Comparison of ENCODE assay signal across 11 cellular contexts in the genomic region with DNA sequence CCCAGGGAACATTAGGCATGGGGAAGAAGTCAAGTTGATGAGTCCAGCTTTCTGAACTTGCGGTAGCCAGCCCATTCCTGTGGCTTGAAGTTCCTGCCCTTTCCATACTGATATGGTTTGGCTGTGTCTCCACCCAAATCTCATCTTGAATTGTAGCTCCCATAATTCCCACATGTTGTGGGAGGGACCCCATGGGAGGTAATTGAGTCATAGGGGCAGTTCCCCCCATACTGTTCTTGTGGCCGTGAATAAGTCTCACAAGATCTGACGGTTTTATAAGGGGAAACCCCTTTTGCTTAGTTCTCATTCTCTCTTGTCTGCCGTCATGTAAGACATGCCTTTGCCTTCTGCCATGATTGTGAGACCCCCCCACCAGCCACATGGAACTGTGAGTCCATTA. TPM values are rescaled to one million over a fixed set of nuclear protein-coding genes. Genes with fewer than 3 reads are reported as not detected.
DNase-seq lines count a peak whose midpoint lies in the region; ATAC-seq, FAIRE-seq and TF ChIP-seq lines count a peak whose summit lies in the region.
"Not testable (repeated sequence)": the region's sequence is repeated elsewhere in the genome, so short reads cannot be mapped to it uniquely, and the experiment has no call there.
"Had no signal": no experiment of that assay in that cellular context is flagged by ENCODE, and none has a peak within 500 bp of the region (broad histone marks: within the 10 kb centered on the region; RNA-seq: fewer than 3 reads in every experiment).

No MANE protein-coding gene starts in this region.

- not testable (repeated sequence) for H3K9me3 Mint-ChIP-seq in activated CD4-positive, alpha-beta T cell treated with anti-CD3 and anti-CD28 coated beads for 36 hours (ENCODE audit: low read depth); stimulated activated naive B cell treated with anti-CD40 and anti-IgM and Interleukin-4, amounts not matched to agents 10 μg/mL and 1 μg/mL and 100 μg/mL, for 72 hours

- peaks cover 56% of the 10 kb centered on the region for H3K4me1 ChIP-seq in BLaER1
- H3K4me1 ChIP-seq in OCI-LY3 (ENCODE audit: low read length): peaks cover 100% of the 10 kb centered on the region
- H3K4me1 ChIP-seq in HepG2 (ENCODE audit: insufficient read depth, low read length): peaks cover 77% of the 10 kb centered on the region

- DNase-seq in GM12892 (ENCODE audit: insufficient read length); activated CD4-positive, alpha-beta T cell treated with anti-CD3 and anti-CD28 coated beads for 36 hours; HepG2 (ENCODE audit: low spot score); stimulated activated naive B cell treated with anti-CD40 and anti-IgM and Interleukin-4, amounts not matched to agents 10 μg/mL and 1 μg/mL and 100 μg/mL, for 72 hours: not testable (repeated sequence)
- DNase-seq in HT1080 (ENCODE audit: low read depth) (peak; percentile 56), amniotic epithelial cell (ENCODE audit: low read depth) (peak; percentile 45)

- not testable (repeated sequence) for H3K4me3 Mint-ChIP-seq in activated CD4-positive, alpha-beta T cell treated with anti-CD3 and anti-CD28 coated beads for 36 hours
- H3K4me3 Mint-ChIP-seq in stimulated activated naive B cell treated with anti-CD40 and anti-IgM and Interleukin-4, amounts not matched to agents 10 μg/mL and 1 μg/mL and 100 μg/mL, for 72 hours: peak overlapping the region; percentile 9 to 13

- H3K36me3 Mint-ChIP-seq in activated CD4-positive, alpha-beta T cell treated with anti-CD3 and anti-CD28 coated beads for 36 hours (ENCODE audit: low read depth); stimulated activated naive B cell treated with anti-CD40 and anti-IgM and Interleukin-4, amounts not matched to agents 10 μg/mL and 1 μg/mL and 100 μg/mL, for 72 hours: not testable (repeated sequence)

- not testable (repeated sequence) for H3K27me3 ChIP-seq in BLaER1; OCI-LY3 (ENCODE audit: low read depth, low read length); HepG2 (ENCODE audit: control insufficient read depth in 1 of 2, insufficient read depth in 2 of 2, low read length in 2 of 2)

- TF ChIP-seq EP300 in HepG2 (IDR thresholded peaks at IDR 0.05; ENCODE audit: low read depth in 2 of 2, low read length in 2 of 2); HepG2 (CRISPR knock-in tag; IDR thresholded peaks at IDR 0.05; ENCODE audit: borderline replicate concordance): not testable (repeated sequence)

- not testable (repeated sequence) for TF ChIP-seq CTCF in OCI-LY3 (IDR thresholded peaks at IDR 0.05; ENCODE audit: low read depth, low read length); HepG2 (CRISPR knock-in tag; IDR thresholded peaks at IDR 0.05)

- H3K4me3 ChIP-seq in BLaER1; HepG2 (replicated peaks in 1 of 3; ENCODE audit: insufficient read depth in 1 of 3, low read depth in 2 of 3, low read length in 3 of 3): not testable (repeated sequence)
- H3K4me3 ChIP-seq in OCI-LY3 (ENCODE audit: low read length): peak overlapping the region; percentile 30; the same call in 1 of the 2 replicates

- peak; percentile 93 for FAIRE-seq in GM12892 (lab: Jason Lieb, UNC)
- not testable (repeated sequence) for FAIRE-seq in HepG2 (lab: Jason Lieb, UNC)

- H3K4me1 Mint-ChIP-seq in activated CD4-positive, alpha-beta T cell treated with anti-CD3 and anti-CD28 coated beads for 36 hours: not testable (repeated sequence)
- peaks cover 63 to 76% of the 10 kb centered on the region in 2 donors for H3K4me1 Mint-ChIP-seq in stimulated activated naive B cell treated with anti-CD40 and anti-IgM and Interleukin-4, amounts not matched to agents 10 μg/mL and 1 μg/mL and 100 μg/mL, for 72 hours

- BruUV-seq in HepG2 (replicated peaks; lab: Mats Ljungman, UMichigan): not testable (repeated sequence)

- POLR2A ChIA-PET in activated CD4-positive, alpha-beta T cell treated with anti-CD3 and anti-CD28 coated beads for 36 hours (lab: Charles Lee): not testable (repeated sequence)
- POLR2A ChIA-PET in HepG2 (lab: Yijun Ruan, JAX): interaction anchor here (0.9 to 2.6 kb wide), 3 partner anchors 23 to 74 kb away, joined by 3 to 6 read pairs (median 5); no protein-coding TSS in a partner anchor

- peaks cover 15% of the 10 kb centered on the region for H3K79me2 ChIP-seq in OCI-LY3 (ENCODE audit: low read length)
- H3K79me2 ChIP-seq in HepG2 (ENCODE audit: insufficient read depth, low read length): not testable (repeated sequence)

- CTCF ChIA-PET in activated CD4-positive, alpha-beta T cell treated with anti-CD3 and anti-CD28 coated beads for 36 hours (lab: Charles Lee): interaction anchor here (0.7 to 1.2 kb wide), 2 partner anchors 24 to 34 kb away, joined by 3 read pairs; no protein-coding TSS in a partner anchor
- CTCF ChIA-PET in HepG2 (lab: Yijun Ruan, JAX; ENCODE audit: low intra/inter-chr PET ratio, low total read pairs): not testable (repeated sequence)

- H3K4me2 ChIP-seq in BLaER1: peak overlapping the region; percentile 50
- H3K4me2 ChIP-seq in OCI-LY3 (ENCODE audit: low read length): peak overlapping the region; percentile 58
- 0 out of 2 replicates have a peak overlapping the region, but pooled peaks have one; percentile 9 for H3K4me2 ChIP-seq in HepG2 (ENCODE audit: low read depth, low read length)

- TF ChIP-seq RAD21 in HepG2 (CRISPR knock-in tag; IDR thresholded peaks at IDR 0.05): not testable (repeated sequence)

- intact Hi-C loops in activated CD4-positive, alpha-beta T cell treated with anti-CD3 and anti-CD28 coated beads for 36 hours (cut with DNase I, micrococcal nuclease): not testable (repeated sequence)
- intact Hi-C loops in HepG2 (cut with micrococcal nuclease; ENCODE audit: unreplicated experiment): loop anchor here (2.0 kb wide), 1 partner anchor 33 kb away; no protein-coding TSS in a partner anchor

- H3K27ac ChIP-seq in BLaER1; HepG2 (ENCODE audit: extremely low read length, insufficient read depth, low read length): not testable (repeated sequence)
- H3K27ac ChIP-seq in OCI-LY3 (ENCODE audit: low read length): peak overlapping the region; percentile 92

- not testable (repeated sequence) for H4K20me1 ChIP-seq in BLaER1; OCI-LY3 (ENCODE audit: insufficient read depth, low read length); HepG2 (ENCODE audit: insufficient read depth, low read length)

- H3K36me3 ChIP-seq in BLaER1; OCI-LY3 (replicated peaks; ENCODE audit: low read depth, low read length); HepG2 (replicated peaks in 1 of 2; ENCODE audit: control insufficient read depth in 1 of 2, insufficient read depth in 2 of 2, low read length in 2 of 2): not testable (repeated sequence)

- not testable (repeated sequence) for H3K9me3 ChIP-seq in BLaER1; OCI-LY3 (ENCODE audit: insufficient read depth, low read length); HepG2 (ENCODE audit: low read length)

- H2AFZ ChIP-seq in OCI-LY3 (ENCODE audit: low read depth, low read length); HepG2 (ENCODE audit: low read length): not testable (repeated sequence)

- not testable (repeated sequence) for H3K9ac ChIP-seq in BLaER1; HepG2 (ENCODE audit: insufficient read depth, low read depth, low read length)
- H3K9ac ChIP-seq in OCI-LY3 (ENCODE audit: low read length): peak overlapping the region; percentile 53; the same call in 1 of the 2 replicates

- ATAC-seq in activated CD4-positive, alpha-beta T cell treated with anti-CD3 and anti-CD28 coated beads for 36 hours: peak; percentile 12
- ATAC-seq in HepG2: not testable (repeated sequence)
- ATAC-seq in stimulated activated naive B cell treated with anti-CD40 and anti-IgM and Interleukin-4, amounts not matched to agents 10 μg/mL and 1 μg/mL and 100 μg/mL, for 72 hours (replicated peaks): peak; percentile 72 to 76

- in situ Hi-C loops in HepG2 (cut with HindIII; ENCODE audit: extremely low pct_ligation_motif_present, low pct_unique_long_range_greater_than_20kb): not testable (repeated sequence)

- H3K27ac Mint-ChIP-seq in activated CD4-positive, alpha-beta T cell treated with anti-CD3 and anti-CD28 coated beads for 36 hours: not testable (repeated sequence)
- peak overlapping the region; percentile 92 for H3K27ac Mint-ChIP-seq in stimulated activated naive B cell treated with anti-CD40 and anti-IgM and Interleukin-4, amounts not matched to agents 10 μg/mL and 1 μg/mL and 100 μg/mL, for 72 hours

- TF ChIP-seq POLR2A in GM12892 (IDR thresholded peaks at IDR 0.05; ENCODE audit: low read depth, low read length); HepG2 (IDR thresholded peaks at IDR 0.05; ENCODE audit: insufficient read depth in 1 of 2, low read depth in 2 of 2, low read length in 2 of 2): not testable (repeated sequence)

- not testable (repeated sequence) for H3K27me3 Mint-ChIP-seq in activated CD4-positive, alpha-beta T cell treated with anti-CD3 and anti-CD28 coated beads for 36 hours; stimulated activated naive B cell treated with anti-CD40 and anti-IgM and Interleukin-4, amounts not matched to agents 10 μg/mL and 1 μg/mL and 100 μg/mL, for 72 hours

- WGBS in HepG2 (ENCODE audit: low lambda C conversion rate): 71% methylated on average over 4 of the region's 4 CpGs

RNA-seq across cellular contexts. Expression of a gene that starts 15.1 kb away (rescaled TPM):
- 151 TPM for polyA plus RNA-seq in GM12892 (2012; ENCODE audit: missing spikeins)
- total RNA-seq in HT1080 (2014; rRNA removed; shearing (Covaris generic)): not detected in 2 replicates
- not detected in 2 replicates for polyA plus RNA-seq in HT1080 (2015; cell fraction: cytosol; rRNA removed)
- polyA plus RNA-seq in HT1080 (2015; cell fraction: nucleus; rRNA removed): 0.05 TPM in 1 of 2 replicates, not detected in the other
- 10 to 100 TPM in 1 of 2 experiments, 1 to 10 TPM in 1; 9.6 to 10.0 TPM for total RNA-seq in activated CD4-positive, alpha-beta T cell treated with anti-CD3 and anti-CD28 coated beads for 36 hours
- 1.8 and 1.9 TPM in 2 replicates for total RNA-seq in HepG2 (2016; rRNA removed; fragmentation: Illumina TruSeq; extraction: Trizol)
- total RNA-seq in HepG2 (2016; cell fraction: cytosol; rRNA removed; fragmentation: Illumina TruSeq; extraction: Trizol; ENCODE audit: low read depth): 0.40 and 0.53 TPM in 2 replicates
- 1.0 and 1.1 TPM in 2 replicates for total RNA-seq in HepG2 (2016; cell fraction: insoluble cytoplasmic fraction; rRNA removed; fragmentation: Illumina TruSeq; extraction: Trizol)
- total RNA-seq in HepG2 (2016; cell fraction: membrane; rRNA removed; fragmentation: Illumina TruSeq; extraction: Trizol): 0.65 and 2.2 TPM in 2 replicates
- 0.81 and 1.8 TPM in 2 replicates for total RNA-seq in HepG2 (2016; cell fraction: nucleus; rRNA removed; fragmentation: Illumina TruSeq; extraction: Trizol)
- polyA plus RNA-seq in HepG2 (2011; rRNA removed): 3.6 and 5.3 TPM in 2 replicates
- 3.0 and 3.2 TPM in 2 replicates for polyA plus RNA-seq in HepG2 (2011; cell fraction: cytosol; rRNA removed)
- polyA plus RNA-seq in HepG2 (2011; cell fraction: nucleus; rRNA removed): 8.2 and 10.5 TPM in 2 replicates
- 4.9 and 6.1 TPM in 2 replicates for polyA plus RNA-seq in HepG2 (2012)
- polyA plus RNA-seq in HepG2 (2016; cell fraction: cytosol; fragmentation: Illumina TruSeq; extraction: Trizol; ENCODE audit: low read depth): 0.52 and 0.81 TPM in 2 replicates
- polyA plus RNA-seq in HepG2 (2016; cell fraction: insoluble cytoplasmic fraction; fragmentation: Illumina TruSeq; extraction: Trizol; ENCODE audit: low read depth): 2.3 and 2.6 TPM in 2 replicates
- 1.4 TPM in 2 replicates for polyA plus RNA-seq in HepG2 (2016; cell fraction: membrane; fragmentation: Illumina TruSeq; extraction: Trizol; ENCODE audit: low read depth)
- 3.4 and 4.0 TPM in 2 replicates for polyA plus RNA-seq in HepG2 (2016; cell fraction: nucleus; fragmentation: Illumina TruSeq; extraction: Trizol; ENCODE audit: insufficient read depth, low read depth)
- 0.28 and 3.3 TPM in 2 replicates for polyA minus RNA-seq in HepG2 (2011; rRNA and poly(A)+ RNA removed; ENCODE audit: low replicate concordance)
- polyA minus RNA-seq in HepG2 (2011; cell fraction: cytosol; rRNA and poly(A)+ RNA removed): 3.1 and 3.6 TPM in 2 replicates
- polyA minus RNA-seq in HepG2 (2011; cell fraction: nucleus; rRNA and poly(A)+ RNA removed): 4.1 and 5.3 TPM in 2 replicates
- total RNA-seq: H7, NCI-H460 had no signal
- polyA plus RNA-seq: BJ had no signal
